In the genomic region with DNA sequence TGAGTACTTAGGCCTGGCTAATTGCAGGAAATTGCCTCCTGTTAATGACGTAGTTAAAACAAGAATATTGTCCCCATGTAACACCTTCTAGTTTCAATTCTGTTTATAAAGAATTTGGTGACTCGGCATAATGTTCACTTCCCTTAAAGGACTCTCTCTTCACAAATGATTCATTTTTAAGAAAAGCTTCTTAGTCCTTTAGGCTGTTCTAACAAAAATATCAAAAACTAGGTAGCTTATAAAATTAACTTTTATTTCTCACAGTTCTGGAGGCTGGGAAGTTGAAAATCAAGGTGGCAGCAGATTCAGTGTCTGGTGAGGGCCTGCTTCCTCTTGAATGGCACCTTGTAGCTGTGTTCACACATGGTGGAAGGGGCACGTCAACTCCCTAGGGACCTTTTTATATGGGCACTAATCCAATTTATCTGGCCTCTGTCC, we compare ENCODE assay signal across 11 cellular contexts. TPM values are rescaled to one million over a fixed set of nuclear protein-coding genes. Genes with fewer than 3 reads are reported as not detected.
DNase-seq lines count a peak whose midpoint lies in the region; ATAC-seq, FAIRE-seq and TF ChIP-seq lines count a peak whose summit lies in the region.
"Had no signal": no experiment of that assay in that cellular context is flagged by ENCODE, and none has a peak within 500 bp of the region (broad histone marks: within the 10 kb centered on the region; RNA-seq: fewer than 3 reads in every experiment).

No MANE protein-coding gene starts in this region.

- DNase-seq in germinal center (ENCODE audit: low spot score) (peak; percentile 2), iPS-NIHi7 (ENCODE audit: extremely low spot score) (no peak), omental fat pad (ENCODE audit: low spot score) (no peak), HTR-8/SVneo (ENCODE audit: insufficient read length, low spot score) (no peak)
- DNase-seq: activated CD4-positive, alpha-beta T cell treated with anti-CD3 and anti-CD28 coated beads, Interleukin-2, amount 10 ng/mL, durations not matched to agents 7 days and 5 days; glutamatergic neuron; stimulated activated CD4-positive, alpha-beta T cell treated with anti-CD3 and anti-CD28 coated beads, Interleukin-4, amount 100 ng/mL, for 24 hours had no signal

- TF ChIP-seq CTCF in omental fat pad (IDR thresholded peaks at IDR 0.05) = no peak

- ATAC-seq in GM19025 (IDR thresholded peaks at IDR 0.05; ENCODE audit: low read depth, unreplicated experiment) = peak; percentile 53
- ATAC-seq in GM21786 (IDR thresholded peaks at IDR 0.05; ENCODE audit: unreplicated experiment) = peak; percentile 93
- peak; percentile 92 for ATAC-seq in HG03439 (IDR thresholded peaks at IDR 0.05; ENCODE audit: unreplicated experiment)
- ATAC-seq in omental fat pad (ENCODE audit: low FRiP score) = no peak

- no peak for FAIRE-seq in HTR-8/SVneo (lab: Jason Lieb, UNC)
- FAIRE-seq: urothelium cell line had no signal

RNA-seq across cellular contexts. Expression of gene COL25A1, which starts 23.8 kb away (rescaled TPM):
- 10 to 100 TPM in 2 of 4 donors, 1 to 10 TPM in 2; 7.1 to 21.3 (median 12.6) TPM for total RNA-seq in omental fat pad
- total RNA-seq: activated CD4-positive, alpha-beta T cell treated with anti-CD3 and anti-CD28 coated beads, Interleukin-2, amount 10 ng/mL, durations not matched to agents 7 days and 5 days had no signal
